1 cellular context compared by ENCODE assay signal in genomic region chr15:60134609-60135008, GRCh38.
TF ChIP-seq lines count a peak whose summit lies in the region.

No MANE protein-coding gene starts in this region.

TF ChIP-seq in GM23338, 12 proteins besides CTCF, POLR2A, EP300 and RAD21 (continued from another document):
- TF ChIP-seq ZNF462 (CRISPR knock-in tag; IDR thresholded peaks at IDR 0.05) = no peak
